In the genomic region with DNA sequence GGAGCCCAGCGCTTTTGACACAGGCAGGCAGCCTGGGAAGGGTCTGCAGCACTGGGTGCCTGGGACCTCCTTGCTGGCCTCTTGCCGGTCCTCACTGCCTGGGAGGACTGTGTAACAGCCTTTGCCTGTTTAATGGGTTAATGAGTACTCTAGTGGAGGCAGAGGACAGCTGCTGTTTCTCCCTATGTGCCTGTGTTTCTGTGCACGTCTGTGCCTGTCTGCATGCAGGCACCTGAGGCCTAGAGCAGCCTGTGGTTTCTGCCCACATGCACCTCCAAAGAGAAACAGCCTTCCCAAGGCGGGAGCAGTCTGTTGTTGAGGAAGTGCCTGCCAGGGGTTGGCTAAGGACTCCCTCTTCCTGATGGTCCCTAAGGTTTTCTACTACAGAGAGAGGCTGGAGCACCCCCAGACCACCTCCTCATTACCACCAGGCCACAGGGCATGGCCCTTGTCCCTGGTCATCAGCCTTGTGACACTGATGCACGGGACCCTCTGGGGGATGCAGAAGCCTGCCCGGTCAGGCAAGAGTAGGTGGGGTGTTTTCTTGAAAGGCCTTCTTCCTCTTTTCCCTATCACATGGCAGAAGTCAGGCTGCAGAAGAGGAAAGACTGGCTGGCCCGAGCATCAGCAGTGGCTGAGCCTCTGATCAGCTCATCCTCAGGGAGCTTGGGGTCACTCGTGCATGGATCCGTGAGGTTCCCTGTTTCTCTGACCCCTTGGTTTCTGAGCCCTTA, we compare ENCODE assay signal across 13 cellular contexts. TPM values are rescaled to one million over a fixed set of nuclear protein-coding genes. Genes with fewer than 3 reads are reported as not detected.
DNase-seq lines count a peak whose midpoint lies in the region; ATAC-seq and TF ChIP-seq lines count a peak whose summit lies in the region.
"Had no signal": no experiment of that assay in that cellular context is flagged by ENCODE, and none has a peak within 500 bp of the region (broad histone marks: within the 10 kb centered on the region; RNA-seq: fewer than 3 reads in every experiment).

No MANE protein-coding gene starts in this region.

- peak; percentile 13 for DNase-seq in NCI-H82 (lab: John Stamatoyannopoulos, UW)
- DNase-seq in NCI-H82 treated with DMSO at 0.1 percent for 48 hours (lab: John Stamatoyannopoulos, UW; ENCODE audit: unreplicated experiment): no peak
- peak; percentile 93 for DNase-seq in NCI-H2171 treated with DMSO at 0.1 percent for 48 hours (lab: John Stamatoyannopoulos, UW)
- DNase-seq in epithelial cell of prostate (ENCODE audit: low read depth, low spot score): peak; percentile 20
- peak in 1 of 2 donors; percentile 53 for DNase-seq in upper lobe of left lung
- no peak for DNase-seq in OCI-M2 (lab: John Stamatoyannopoulos, UW; ENCODE audit: unreplicated experiment)
- no peak for DNase-seq in activated T-cell treated with anti-CD3 and anti-CD28 coated beads, Interleukin-2, amount 50 U/mL, for 4 hours
- DNase-seq: activated CD4-positive, alpha-beta T cell treated with anti-CD3 and anti-CD28 coated beads, Interleukin-2, amount 50 U/mL, for 4 hours; effector memory CD8-positive, alpha-beta T cell had no signal

- peaks cover 6 to 14% (median 10%) of the 10 kb centered on the region in 4 donors for H3K4me1 ChIP-seq in upper lobe of left lung

- no peak overlapping the region for H3K4me3 ChIP-seq in upper lobe of left lung
- H3K4me3 ChIP-seq: adrenal gland, thoracic aorta had no signal

- H3K27me3 Mint-ChIP-seq in activated T-cell treated with anti-CD3 and anti-CD28 coated beads, Interleukin-2, amount 50 U/mL, for 4 hours (ENCODE audit: low read depth): no peaks in the 10 kb centered on the region
- H3K27me3 Mint-ChIP-seq: effector memory CD8-positive, alpha-beta T cell had no signal

- H3K4me3 Mint-ChIP-seq in activated T-cell treated with anti-CD3 and anti-CD28 coated beads, Interleukin-2, amount 50 U/mL, for 4 hours: no peak overlapping the region
- H3K4me3 Mint-ChIP-seq: effector memory CD8-positive, alpha-beta T cell had no signal

- no peaks in the 10 kb centered on the region for H3K4me1 Mint-ChIP-seq in activated T-cell treated with anti-CD3 and anti-CD28 coated beads, Interleukin-2, amount 50 U/mL, for 4 hours (ENCODE audit: low read depth)

- H3K9me3 Mint-ChIP-seq in activated T-cell treated with anti-CD3 and anti-CD28 coated beads, Interleukin-2, amount 50 U/mL, for 4 hours: no peaks in the 10 kb centered on the region
- H3K9me3 Mint-ChIP-seq: effector memory CD8-positive, alpha-beta T cell had no signal

- H3K27ac ChIP-seq in epithelial cell of prostate (no peak overlapping the region), upper lobe of left lung (peak overlapping the region in 1 of 4 donors; percentile 69)
- H3K27ac ChIP-seq: thoracic aorta had no signal

- 58 to 81% methylated on average over 6 to 9 of the region's 9 CpGs for WGBS in upper lobe of left lung, 2 donors

- ATAC-seq in upper lobe of left lung (ENCODE audit: low FRiP score in 2 of 2) (peak; percentile 41 to 70), HG02981 (IDR thresholded peaks at IDR 0.05; ENCODE audit: unreplicated experiment) (no peak)
- ATAC-seq in activated T-cell treated with anti-CD3 and anti-CD28 coated beads, Interleukin-2, amount 50 U/mL, for 4 hours: no peak
- ATAC-seq: effector memory CD8-positive, alpha-beta T cell; Panc1 had no signal

- TF ChIP-seq EP300 in upper lobe of left lung (IDR thresholded peaks at IDR 0.05): no peak

- no peak for TF ChIP-seq CTCF in upper lobe of left lung (IDR thresholded peaks at IDR 0.05)

- H3K36me3 ChIP-seq in upper lobe of left lung: peaks cover 0 to 3% (median under 1%) of the 10 kb centered on the region in 4 donors
- H3K36me3 ChIP-seq: adrenal gland, thoracic aorta had no signal

- H3K36me3 Mint-ChIP-seq in activated T-cell treated with anti-CD3 and anti-CD28 coated beads, Interleukin-2, amount 50 U/mL, for 4 hours (ENCODE audit: insufficient read depth): peaks cover 8% of the 10 kb centered on the region

- TF ChIP-seq POLR2A in upper lobe of left lung (IDR thresholded peaks at IDR 0.05): peak in 1 of 4 donors; percentile 23

- no peaks in the 10 kb centered on the region for H3K27me3 ChIP-seq in upper lobe of left lung
- H3K27me3 ChIP-seq: adrenal gland had no signal

- H3K9me3 ChIP-seq in upper lobe of left lung: no peaks in the 10 kb centered on the region
- H3K9me3 ChIP-seq: adrenal gland, thoracic aorta had no signal

RNA-seq across cellular contexts. Expression of a gene that starts 14.3 kb away (rescaled TPM):
- total RNA-seq in upper lobe of left lung: 10 to 100 TPM in 2 of 6 donors, 1 to 10 TPM in 4; 6.7 to 17.0 (median 9.2) TPM
- 1 to 10 TPM; 5.0 to 5.5 (median 5.4) TPM for total RNA-seq in activated T-cell treated with anti-CD3 and anti-CD28 coated beads, Interleukin-2, amount 50 U/mL, for 4 hours

Comparison
In these comparisons a context has a peak if more than half of its experiments do, and no peak if none do; other contexts are left out.
1. DNase-seq: peak in NCI-H82 (single experiment), NCI-H2171 treated with DMSO at 0.1 percent for 48 hours (single experiment) and epithelial cell of prostate (single experiment); none in NCI-H82 treated with DMSO at 0.1 percent for 48 hours (single experiment), OCI-M2 (single experiment) and activated T-cell treated with anti-CD3 and anti-CD28 coated beads, Interleukin-2, amount 50 U/mL, for 4 hours (single experiment).
2. ATAC-seq: peak in upper lobe of left lung (2 of 2); none in HG02981 (single experiment) and activated T-cell treated with anti-CD3 and anti-CD28 coated beads, Interleukin-2, amount 50 U/mL, for 4 hours (0 of 2).